10 cellular contexts compared by ENCODE assay signal in genomic region chr20:36856196-36856595, GRCh38. TPM values are rescaled to one million over a fixed set of nuclear protein-coding genes. Genes with fewer than 3 reads are reported as not detected.
DNase-seq lines count a peak whose midpoint lies in the region; ATAC-seq, FAIRE-seq and TF ChIP-seq lines count a peak whose summit lies in the region.
"Had no signal": no experiment of that assay in that cellular context is flagged by ENCODE, and none has a peak within 500 bp of the region (broad histone marks: within the 10 kb centered on the region; RNA-seq: fewer than 3 reads in every experiment).

No MANE protein-coding gene starts in this region.

- TF ChIP-seq POLR2A in IMR-90 (IDR thresholded peaks at IDR 0.05; ENCODE audit: low read depth, low read length) (no peak), GM12878 (IDR thresholded peaks at IDR 0.05; ENCODE audit: low read depth, low read length) (0 out of 2 replicates have a peak, but pooled peaks have one; percentile 5), testis (IDR thresholded peaks at IDR 0.05) (no peak)

- H3K4ac ChIP-seq in IMR-90 (ENCODE audit: low read depth, low read length), result peak overlapping the region; percentile 34
- H3K4ac ChIP-seq in trophoblast cell (ENCODE audit: low read depth, low read length), result no peak overlapping the region

- in situ Hi-C loops in IMR-90 (cut with MboI; ENCODE audit: low sequenced_read_pairs) (no loop called here), GM12878 (cut with MboI) (no loop called here)

- H3K9me3 ChIP-seq in IMR-90 (ENCODE audit: control insufficient read depth, insufficient read depth, low read length) (no peaks in the 10 kb centered on the region), GM12878 (replicated peaks; ENCODE audit: control insufficient read depth, insufficient read depth, low read length) (no peaks in the 10 kb centered on the region), right cardiac atrium (ENCODE audit: control insufficient read depth, low read length) (no peaks in the 10 kb centered on the region), testis (no peaks in the 10 kb centered on the region), T-helper 17 cell (ENCODE audit: control insufficient read depth, low read length, poor library complexity, severe bottlenecking) (no peaks in the 10 kb centered on the region), trophoblast cell (ENCODE audit: insufficient read depth, low read depth, low read length) (no peaks in the 10 kb centered on the region)

- no peak overlapping the region for H3K4me3 ChIP-seq in IMR-90 (ENCODE audit: insufficient read depth, low read depth, low read length)
- H3K4me3 ChIP-seq in GM12878, result no peak overlapping the region
- no peak overlapping the region for H3K4me3 ChIP-seq in right cardiac atrium (ENCODE audit: low read length)
- H3K4me3 ChIP-seq in testis, result no peak overlapping the region
- H3K4me3 ChIP-seq in trophoblast cell (ENCODE audit: low read depth, low read length), result no peak overlapping the region
- H3K4me3 ChIP-seq: PC-9 had no signal

- H3K27me3 Mint-ChIP-seq in T-helper 17 cell, result peaks cover 4% of the 10 kb centered on the region
- H3K27me3 Mint-ChIP-seq: memory B cell had no signal

- H3K79me2 ChIP-seq in GM12878 (ENCODE audit: control insufficient read depth, insufficient read depth, low read length) (peaks cover 2% of the 10 kb centered on the region; the same call in 1 of the 2 replicates), trophoblast cell (ENCODE audit: control insufficient read depth, insufficient read depth, low read length, poor library complexity) (no peaks in the 10 kb centered on the region)

- H3K36me3 ChIP-seq in IMR-90 (ENCODE audit: control insufficient read depth, insufficient read depth, low read length) (peaks cover 14% of the 10 kb centered on the region), GM12878 (ENCODE audit: control insufficient read depth in 2 of 2, insufficient read depth in 2 of 2, low read length in 1 of 2) (no peaks in the 10 kb centered on the region; a peak in 1 of 4 replicates), testis (ENCODE audit: low read depth, missing control alignments) (no peaks in the 10 kb centered on the region), trophoblast cell (ENCODE audit: control insufficient read depth in 1 of 2, insufficient read depth in 2 of 2, low read length in 2 of 2) (peaks cover 4% of the 10 kb centered on the region in 2 experiments)

- no peak overlapping the region for H4K5ac ChIP-seq in IMR-90 (ENCODE audit: low read depth, low read length)

- no peak overlapping the region for H4K12ac ChIP-seq in trophoblast cell (ENCODE audit: low read depth, low read length)

- no peak overlapping the region for H2BK12ac ChIP-seq in trophoblast cell (ENCODE audit: low read length)

- DNase-seq in IMR-90 (no peak), GM12878 (ENCODE audit: low read depth, low spot score) (no peak), right cardiac atrium (peak in 1 of 3 donors; percentile 76), testis (peak; percentile 87), T-helper 17 cell (no peak), HuH-7 (ENCODE audit: low spot score) (no peak), trophoblast cell (no peak)
- DNase-seq: effector memory CD4-positive, alpha-beta T cell had no signal

- peaks cover 5% of the 10 kb centered on the region for H3K36me3 Mint-ChIP-seq in T-helper 17 cell (ENCODE audit: low read depth)

- POLR2A ChIA-PET in IMR-90 (lab: Charles Lee; ENCODE audit: unreplicated experiment) (no interaction called here), GM12878 (lab: Charles Lee) (interaction anchor here (2.6 to 12.4 kb wide), 3 partner anchors 10 to 20 kb away, joined by 9 to 114 read pairs (median 14); no protein-coding TSS in a partner anchor)

- no peak overlapping the region for H2BK15ac ChIP-seq in IMR-90 (ENCODE audit: low read depth, low read length)

- H2AK5ac ChIP-seq in IMR-90 (ENCODE audit: low read depth, low read length) (0 out of 2 replicates have a peak overlapping the region, but pooled peaks have one; percentile 47), trophoblast cell (ENCODE audit: low read length) (no peak overlapping the region)

- H2AK9ac ChIP-seq in IMR-90 (replicated peaks; ENCODE audit: low read depth, low read length, poor library complexity), result peak overlapping the region; percentile 31

- no peak overlapping the region for H3K56ac ChIP-seq in IMR-90 (ENCODE audit: extremely low read depth, insufficient read depth, low read length)

- dilution Hi-C loops in IMR-90 (cut with HindIII; ENCODE audit: low sequenced_read_pairs, unreplicated experiment), result no loop called here

- H3K23ac ChIP-seq in IMR-90 (ENCODE audit: low read depth, low read length) (0 out of 2 replicates have a peak overlapping the region, but pooled peaks have one; percentile 1), trophoblast cell (ENCODE audit: low read length) (no peak overlapping the region)

- TF ChIP-seq RAD21 in IMR-90 (IDR thresholded peaks at IDR 0.05; ENCODE audit: low read length) (no peak), GM12878 (IDR thresholded peaks at IDR 0.05; ENCODE audit: insufficient read depth, low read depth, low read length) (no peak)

- H3K27ac Mint-ChIP-seq in T-helper 17 cell, result no peak overlapping the region
- H3K27ac Mint-ChIP-seq: memory B cell had no signal

- H3K9ac ChIP-seq in IMR-90 (ENCODE audit: low read depth, low read length) (no peak overlapping the region), GM12878 (ENCODE audit: control insufficient read depth, insufficient read depth, low read length) (no peak overlapping the region), trophoblast cell (ENCODE audit: low read length) (no peak overlapping the region)

- H3K4me2 ChIP-seq in IMR-90 (ENCODE audit: low read depth, low read length), result no peak overlapping the region
- H3K4me2 ChIP-seq in GM12878 (ENCODE audit: control insufficient read depth, insufficient read depth), result no peak overlapping the region
- H3K4me2 ChIP-seq in trophoblast cell (ENCODE audit: low read length), result no peak overlapping the region
- H3K4me2 ChIP-seq: PC-9 had no signal

- peaks cover 57% of the 10 kb centered on the region for H3K9me1 ChIP-seq in IMR-90 (ENCODE audit: insufficient read depth, low read length)

- no TSS peak for BruUV-seq in IMR-90 (replicated peaks; lab: Mats Ljungman, UMichigan)
- no TSS peak for BruUV-seq in GM12878 (replicated peaks; lab: Mats Ljungman, UMichigan)

- H4K8ac ChIP-seq in IMR-90 (ENCODE audit: low read depth in 2 of 2, low read length in 2 of 2) (peak overlapping the region; percentile 5 to 60; a peak in 2 of 4 replicates), trophoblast cell (ENCODE audit: low read depth, low read length) (no peak overlapping the region)

- H2AFZ ChIP-seq in IMR-90 (replicated peaks; ENCODE audit: low read length, poor library complexity) (peak overlapping the region; percentile 44), GM12878 (ENCODE audit: control insufficient read depth, low read depth, low read length) (no peak overlapping the region), trophoblast cell (ENCODE audit: insufficient read depth, low read length, poor library complexity) (no peak overlapping the region)
- H2AFZ ChIP-seq: PC-9 had no signal

- WGBS in IMR-90 (ENCODE audit: extremely low coverage in 2 of 2, insufficient read length in 1 of 2), 2 experiments, result no CpG with 5 or more reads among the region's 3 CpGs
- 97% methylated on average over 3 of the region's 3 CpGs for WGBS in GM12878 (ENCODE audit: insufficient coverage, insufficient replicate concordance, low lambda C conversion rate, missing lambda C conversion rate)
- WGBS in right cardiac atrium, result 26% methylated on average over 3 of the region's 3 CpGs
- WGBS in testis, 2 donors, result 51 to 52% methylated on average over 2 to 3 of the region's 3 CpGs
- no CpG with 5 or more reads among the region's 3 CpGs for WGBS in trophoblast cell (ENCODE audit: extremely low coverage, insufficient coverage, insufficient read length)

- peak overlapping the region; percentile 40 for H2BK5ac ChIP-seq in IMR-90 (ENCODE audit: low read depth, low read length, poor library complexity, severe bottlenecking)
- H2BK5ac ChIP-seq in trophoblast cell (ENCODE audit: low read depth, low read length, poor library complexity), result no peak overlapping the region

- no peak overlapping the region for H2BK20ac ChIP-seq in IMR-90 (ENCODE audit: low read depth, low read length)

- H4K20me1 ChIP-seq in IMR-90 (ENCODE audit: insufficient read depth, low read length) (peaks cover 71% of the 10 kb centered on the region), GM12878 (ENCODE audit: control insufficient read depth, insufficient read depth) (no peaks in the 10 kb centered on the region)

- H3K4me3 Mint-ChIP-seq in T-helper 17 cell, result no peak overlapping the region
- H3K4me3 Mint-ChIP-seq: memory B cell had no signal

- H2BK120ac ChIP-seq in IMR-90 (ENCODE audit: low read depth, low read length) (0 out of 2 replicates have a peak overlapping the region, but pooled peaks have one; percentile 22), trophoblast cell (ENCODE audit: insufficient read depth, low read length, poor library complexity) (no peak overlapping the region)

- intact Hi-C loops in IMR-90 (cut with micrococcal nuclease) (no loop called here), GM12878 (cut with micrococcal nuclease; ENCODE audit: unreplicated experiment) (no loop called here), right cardiac atrium (cut with DNase I) (no loop called here), testis (cut with DNase I; ENCODE audit: low total_unique reads) (no loop called here)

- H3K18ac ChIP-seq in IMR-90 (ENCODE audit: low read depth, low read length) (no peak overlapping the region), trophoblast cell (ENCODE audit: low read length) (no peak overlapping the region)

- TF ChIP-seq EP300 in GM12878 (IDR thresholded peaks at IDR 0.05; ENCODE audit: borderline replicate concordance in 1 of 2, control insufficient read depth in 1 of 2, low read depth in 2 of 2, low read length in 2 of 2), result no peak

- H3K27ac ChIP-seq in IMR-90 (ENCODE audit: insufficient read depth, low read length) (peak overlapping the region; percentile 32; the same call in 1 of the 2 replicates), GM12878 (ENCODE audit: control insufficient read depth, insufficient read depth) (no peak overlapping the region), right cardiac atrium (ENCODE audit: low read length) (peak overlapping the region; percentile 53), testis (peak overlapping the region; percentile 17 to 68), trophoblast cell (ENCODE audit: low read depth, low read length) (no peak overlapping the region)
- H3K27ac ChIP-seq: PC-9 had no signal

- RAD21 ChIA-PET in GM12878 (lab: Charles Lee; ENCODE audit: unreplicated experiment), result interaction anchor here (0.6 to 9.7 kb wide), 2 partner anchors 18 to 27 kb away, joined by 3 to 215 read pairs; no protein-coding TSS in a partner anchor

- H3K14ac ChIP-seq in IMR-90 (replicated peaks; ENCODE audit: low read depth, low read length) (0 out of 2 replicates have a peak overlapping the region, but pooled peaks have one; percentile 27), trophoblast cell (ENCODE audit: low read length) (no peak overlapping the region)

- H4K91ac ChIP-seq in IMR-90 (ENCODE audit: insufficient read depth, low read depth, low read length) (no peak overlapping the region), trophoblast cell (ENCODE audit: low read depth, low read length) (no peak overlapping the region)

- peaks cover 17% of the 10 kb centered on the region for H3K4me1 Mint-ChIP-seq in T-helper 17 cell

- H3K27me3 ChIP-seq in IMR-90 (ENCODE audit: control insufficient read depth, insufficient read depth, low read length), result no peaks in the 10 kb centered on the region
- H3K27me3 ChIP-seq in GM12878 (replicated peaks in 1 of 2; ENCODE audit: control insufficient read depth in 2 of 2, insufficient read depth in 2 of 2, low read length in 1 of 2), result no peaks in the 10 kb centered on the region
- no peaks in the 10 kb centered on the region for H3K27me3 ChIP-seq in right cardiac atrium (ENCODE audit: control insufficient read depth, insufficient read depth)
- no peaks in the 10 kb centered on the region for H3K27me3 ChIP-seq in testis
- H3K27me3 ChIP-seq in trophoblast cell (ENCODE audit: insufficient read depth, low read length), result no peaks in the 10 kb centered on the region

- CTCF ChIA-PET in IMR-90 (lab: Yijun Ruan, JAX), result interaction anchor here (0.7 to 1.6 kb wide), 2 partner anchors 48 to 87 kb away, joined by 3 to 6 read pairs; no protein-coding TSS in a partner anchor
- CTCF ChIA-PET in GM12878 (lab: Yijun Ruan, JAX), result interaction anchor here (0.9 to 25.3 kb wide), 3 partner anchors 11 to 30 kb away, joined by 3 to 349 read pairs (median 6); no protein-coding TSS in a partner anchor

- SMC1A ChIA-PET in GM12878 (lab: Charles Lee; ENCODE audit: uncharacterized antibody, unreplicated experiment), result interaction anchor here (0.6 to 13.5 kb wide), 7 partner anchors 7 to 41 kb away, joined by 3 to 105 read pairs (median 5); a partner anchor contains a TSS

- FAIRE-seq in GM12878 (lab: Jason Lieb, UNC), result no peak

- ATAC-seq in IMR-90 (ENCODE audit: low read depth) (peak; percentile 18), GM12878 (no peak), right cardiac atrium (peak; percentile 17 to 28), T-helper 17 cell (no peak)

- H3K79me1 ChIP-seq in IMR-90 (ENCODE audit: low read depth in 1 of 2, low read length in 2 of 2) (peaks cover 14 to 91% of the 10 kb centered on the region in 2 experiments; a peak in 3 of 4 replicates), trophoblast cell (ENCODE audit: low read length) (no peaks in the 10 kb centered on the region)

- TF ChIP-seq CTCF in IMR-90 (conservative IDR thresholded peaks at IDR 0.05; ENCODE audit: low read depth, low read length) (no peak), GM12878 (IDR thresholded peaks at IDR 0.05 in 2 of 3, conservative IDR thresholded peaks at IDR 0.05 in 1 of 3; ENCODE audit: control insufficient read depth in 2 of 3, extremely low read depth in 1 of 3, insufficient read depth in 1 of 3, low read depth in 3 of 3, low read length in 3 of 3) (no peak), testis (IDR thresholded peaks at IDR 0.05) (no peak)

- H3K4me1 ChIP-seq in IMR-90 (ENCODE audit: control insufficient read depth, insufficient read depth, low read length) (peaks cover 52% of the 10 kb centered on the region), GM12878 (ENCODE audit: control insufficient read depth, insufficient read depth, low read length) (peaks cover 21% of the 10 kb centered on the region), right cardiac atrium (ENCODE audit: control insufficient read depth, insufficient read depth, low read length) (peaks cover 42% of the 10 kb centered on the region), testis (peaks cover 87% of the 10 kb centered on the region), trophoblast cell (ENCODE audit: control insufficient read depth in 1 of 2, insufficient read depth in 2 of 2, low read length in 2 of 2) (peaks cover 5 to 11% of the 10 kb centered on the region in 2 experiments)

RNA-seq across cellular contexts. Expression of gene TLDC2, which starts 19.7 kb away (rescaled TPM):
- under 0.01 and 0.18 TPM in 2 replicates for total RNA-seq in IMR-90 (2012; rRNA removed)
- 0.07 and 0.19 TPM in 2 replicates for polyA plus RNA-seq in IMR-90 (2012; rRNA removed)
- 0.05 and 0.08 TPM in 2 replicates for polyA plus RNA-seq in IMR-90 (2012; cell fraction: cytosol; rRNA removed)
- polyA plus RNA-seq in IMR-90 (2012; cell fraction: nucleus; rRNA removed; ENCODE audit: low replicate concordance), result 0.07 and 0.10 TPM in 2 replicates
- 0.27 TPM in 1 of 2 replicates, not detected in the other for total RNA-seq in GM12878 (2013; cell fraction: nucleolus; rRNA removed)
- 0.28 and 0.49 TPM in 2 replicates for total RNA-seq in GM12878 (2014; rRNA removed)
- total RNA-seq in GM12878 (2014; rRNA removed; fragmentation: Illumina TruSeq; extraction: Trizol), result 0.18 and 0.37 TPM in 2 replicates
- total RNA-seq in GM12878 (2021), result 0.24 and 0.41 TPM in 2 replicates
- 0.50 TPM for polyA plus RNA-seq in GM12878 (2011; ENCODE audit: low read depth)
- 0.05 and 0.09 TPM in 2 replicates for polyA plus RNA-seq in GM12878 (2011; rRNA removed)
- 0.03 TPM in 1 of 2 replicates, not detected in the other for polyA plus RNA-seq in GM12878 (2011; cell fraction: cytosol; rRNA removed)
- not detected in 2 replicates for polyA plus RNA-seq in GM12878 (2011; cell fraction: nucleus; rRNA removed)
- 0.09 and 0.35 TPM in 2 replicates for polyA plus RNA-seq in GM12878 (2012)
- 0.13 and 0.35 TPM in 2 replicates for polyA plus RNA-seq in GM12878 (2014; fragmentation: Illumina TruSeq; extraction: Trizol)
- polyA plus RNA-seq in GM12878 (2014; fragmentation: Nextera tagmentation; extraction: Ambion mirVana), result under 1 TPM; 0.08 to 0.24 TPM
- polyA plus RNA-seq in GM12878 (2014; rRNA removed), result 0.33 and 0.42 TPM in 2 replicates
- polyA plus RNA-seq in GM12878 (2016; fragmentation: Nextera tagmentation; extraction: Ambion mirVana), result under 1 TPM; 0.10 to 0.16 TPM
- polyA minus RNA-seq in GM12878 (2011; rRNA and poly(A)+ RNA removed), result not detected in 2 replicates
- not detected in 2 replicates for polyA minus RNA-seq in GM12878 (2011; cell fraction: cytosol; rRNA and poly(A)+ RNA removed)
- polyA minus RNA-seq in GM12878 (2011; cell fraction: nucleus; rRNA and poly(A)+ RNA removed), result not detected in 2 replicates
- total RNA-seq in right cardiac atrium, result not detected
- 0.09 TPM for polyA plus RNA-seq in right cardiac atrium
- total RNA-seq in testis, result 1 to 10 TPM; 2.8 to 3.4 TPM
- polyA plus RNA-seq in testis (ENCODE audit: insufficient read depth, low read depth, low replicate concordance), result 2.9 TPM
- not detected for total RNA-seq in T-helper 17 cell
- 0.03 TPM in 1 of 2 replicates, not detected in the other for polyA plus RNA-seq in trophoblast cell (2013)
- total RNA-seq: PC-9 had no signal

Comparison
In these comparisons a context has a peak if more than half of its experiments do, and no peak if none do; other contexts are left out.
1. ATAC-seq: peak in IMR-90 (single experiment) and right cardiac atrium (2 of 2); none in GM12878 (single experiment) and T-helper 17 cell (single experiment).
2. H3K27ac ChIP-seq: peak in IMR-90 (single experiment), right cardiac atrium (single experiment) and testis (2 of 2); none in GM12878 (single experiment) and trophoblast cell (single experiment).